4 cellular contexts compared by ENCODE assay signal in the genomic region with DNA sequence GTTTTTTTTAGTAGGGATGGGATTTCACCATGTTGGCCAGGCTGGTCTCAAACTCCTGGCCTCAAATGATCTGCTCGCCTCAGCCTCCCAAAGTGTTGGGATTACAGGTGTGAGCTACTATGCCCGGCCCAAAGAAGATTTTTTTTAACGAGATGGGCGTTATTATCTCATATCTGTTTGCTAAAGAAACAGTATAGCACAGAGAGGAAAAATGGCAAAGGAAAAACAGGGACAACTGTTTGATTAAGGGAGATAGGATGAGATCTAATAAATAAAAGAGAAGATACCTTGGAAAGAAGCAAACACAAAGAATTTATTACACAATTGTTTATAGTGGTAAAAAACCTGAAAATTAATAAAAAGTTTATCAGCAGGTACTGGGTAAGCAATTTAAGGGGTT.
"Had no signal": no experiment of that assay in that cellular context is flagged by ENCODE, and none has a peak within 500 bp of the region (broad histone marks: within the 10 kb centered on the region; RNA-seq: fewer than 3 reads in every experiment).

No MANE protein-coding gene starts in this region.

- DNase-seq: H9, HCEC 1CT, KG1 had no signal

- H3K27ac ChIP-seq: HL-60 had no signal
